ENCODE assay signal across 8 cellular contexts in genomic region chr10:76036410-76036940, GRCh38.
DNase-seq lines count a peak whose midpoint lies in the region; ATAC-seq, FAIRE-seq and TF ChIP-seq lines count a peak whose summit lies in the region.

No MANE protein-coding gene starts in this region.

- H3K4me2 ChIP-seq in osteoblast (ENCODE audit: insufficient read depth, low read length): peak overlapping the region; percentile 69

- H3K4me1 Mint-ChIP-seq in activated T-helper 2 cell treated with anti-CD3 and anti-CD28 coated beads, Interferon-gamma antibody, Interleukin-2, Interleukin-4, amounts not matched to agents 10 μg/mL and 5 μg/mL and 100 μg/mL, durations not matched to agents 14 hours and 24 hours and 36 hours (ENCODE audit: low read depth): no peaks in the 10 kb centered on the region

- no peak for FAIRE-seq in GM12891 (lab: Jason Lieb, UNC)

- DNase-seq in AG04450 (ENCODE audit: low read depth, low spot score): peak; percentile 32
- DNase-seq in GM12891 (ENCODE audit: insufficient read length, low spot score): peak; percentile 56
- DNase-seq in NOMO-1 (lab: John Stamatoyannopoulos, UW; ENCODE audit: unreplicated experiment in 2 of 2): peak; percentile 45 to 65
- DNase-seq in activated T-helper 2 cell treated with anti-CD3 and anti-CD28 coated beads, Interferon-gamma antibody, Interleukin-2, Interleukin-4, amounts not matched to agents 10 μg/mL and 5 μg/mL and 100 μg/mL, durations not matched to agents 14 hours and 24 hours and 36 hours (ENCODE audit: low spot score): peak; percentile 23
- DNase-seq in osteoblast (ENCODE audit: insufficient read length, low spot score, missing footprints): peak; percentile 86

- POLR2A ChIA-PET in AG04450 (lab: Yijun Ruan, JAX): no interaction called here

- ATAC-seq in HG03045 (IDR thresholded peaks at IDR 0.05; ENCODE audit: unreplicated experiment) (peak; percentile 79), gastroesophageal sphincter (peak; percentile 66), GM18519 (IDR thresholded peaks at IDR 0.05; ENCODE audit: low FRiP score, unreplicated experiment) (no peak)

- WGBS in gastroesophageal sphincter (ENCODE audit: low coverage in 1 of 2), 2 donors: 0 to 24% methylated on average over 3 to 8 of the region's 11 CpGs

- H3K4me1 ChIP-seq in gastroesophageal sphincter (peaks cover 0 to 44% (median 10%) of the 10 kb centered on the region in 3 donors), osteoblast (ENCODE audit: insufficient read depth, low read length) (peaks cover 9% of the 10 kb centered on the region)

- no peak overlapping the region for H3K27ac ChIP-seq in AG04450 (ENCODE audit: low read depth, low read length)
- H3K27ac ChIP-seq in gastroesophageal sphincter: peak overlapping the region in 3 of 4 donors; percentile 68 to 74 (median 73)
- no peak overlapping the region for H3K27ac ChIP-seq in osteoblast (ENCODE audit: low read depth, low read length)

- no peaks in the 10 kb centered on the region for H3K27me3 Mint-ChIP-seq in activated T-helper 2 cell treated with anti-CD3 and anti-CD28 coated beads, Interferon-gamma antibody, Interleukin-2, Interleukin-4, amounts not matched to agents 10 μg/mL and 5 μg/mL and 100 μg/mL, durations not matched to agents 14 hours and 24 hours and 36 hours (ENCODE audit: low read depth)

- H3K36me3 Mint-ChIP-seq in activated T-helper 2 cell treated with anti-CD3 and anti-CD28 coated beads, Interferon-gamma antibody, Interleukin-2, Interleukin-4, amounts not matched to agents 10 μg/mL and 5 μg/mL and 100 μg/mL, durations not matched to agents 14 hours and 24 hours and 36 hours (ENCODE audit: low read depth): no peaks in the 10 kb centered on the region

- no peak for TF ChIP-seq EP300 in gastroesophageal sphincter (IDR thresholded peaks at IDR 0.05)

- H3K27me3 ChIP-seq in AG04450 (ENCODE audit: control insufficient read depth, insufficient read depth, low read length) (peaks cover 7% of the 10 kb centered on the region), gastroesophageal sphincter (no peaks in the 10 kb centered on the region), osteoblast (ENCODE audit: insufficient read depth, low read length) (no peaks in the 10 kb centered on the region)

- TF ChIP-seq POLR2A in GM12891 (IDR thresholded peaks at IDR 0.05; ENCODE audit: low read depth, low read length): no peak
- TF ChIP-seq POLR2A in gastroesophageal sphincter (IDR thresholded peaks at IDR 0.05): no peak

- no peaks in the 10 kb centered on the region for H3K9me3 Mint-ChIP-seq in activated T-helper 2 cell treated with anti-CD3 and anti-CD28 coated beads, Interferon-gamma antibody, Interleukin-2, Interleukin-4, amounts not matched to agents 10 μg/mL and 5 μg/mL and 100 μg/mL, durations not matched to agents 14 hours and 24 hours and 36 hours

- no peak overlapping the region for H3K4me3 ChIP-seq in AG04450 (ENCODE audit: low read depth, low read length)
- peak overlapping the region in 1 of 2 donors; percentile 31 for H3K4me3 ChIP-seq in gastroesophageal sphincter
- peak overlapping the region; percentile 32 for H3K4me3 ChIP-seq in osteoblast (ENCODE audit: insufficient read depth, low read length)

- H4K20me1 ChIP-seq in osteoblast (ENCODE audit: insufficient read depth, low read length): no peaks in the 10 kb centered on the region

- intact Hi-C loops in activated T-helper 2 cell treated with anti-CD3 and anti-CD28 coated beads, Interferon-gamma antibody, Interleukin-2, Interleukin-4, amounts not matched to agents 10 μg/mL and 5 μg/mL and 100 μg/mL, durations not matched to agents 14 hours and 24 hours and 36 hours (cut with micrococcal nuclease): loop anchor here (5.0 kb wide), 1 partner anchor 634 kb away; the partner anchor contains the start of gene ZNF503

- no peaks in the 10 kb centered on the region for H3K79me2 ChIP-seq in osteoblast (ENCODE audit: insufficient read depth, low read length)

- H3K27ac Mint-ChIP-seq in activated T-helper 2 cell treated with anti-CD3 and anti-CD28 coated beads, Interferon-gamma antibody, Interleukin-2, Interleukin-4, amounts not matched to agents 10 μg/mL and 5 μg/mL and 100 μg/mL, durations not matched to agents 14 hours and 24 hours and 36 hours: no peak overlapping the region

- H3K36me3 ChIP-seq in gastroesophageal sphincter: no peaks in the 10 kb centered on the region
- no peaks in the 10 kb centered on the region for H3K36me3 ChIP-seq in osteoblast (ENCODE audit: insufficient read depth, low read length)

- H2AFZ ChIP-seq in osteoblast (ENCODE audit: low read length): peak overlapping the region; percentile 56

- H3K9me3 ChIP-seq in AG04450 (ENCODE audit: control insufficient read depth, insufficient read depth, low read length) (no peaks in the 10 kb centered on the region), gastroesophageal sphincter (peaks cover 0 to 12% (median 0%) of the 10 kb centered on the region in 3 donors), osteoblast (ENCODE audit: low read depth, low read length) (peaks cover 6% of the 10 kb centered on the region)

- peak; percentile 97 for TF ChIP-seq CTCF in AG04450 (IDR thresholded peaks at IDR 0.05; ENCODE audit: low read depth, low read length)
- TF ChIP-seq CTCF in gastroesophageal sphincter (IDR thresholded peaks at IDR 0.05): peak; percentile 90 to 97 (median 92)
- peak; percentile 98 for TF ChIP-seq CTCF in osteoblast (IDR thresholded peaks at IDR 0.05; ENCODE audit: extremely low read depth, low read depth, low read length)

- no peak overlapping the region for H3K4me3 Mint-ChIP-seq in activated T-helper 2 cell treated with anti-CD3 and anti-CD28 coated beads, Interferon-gamma antibody, Interleukin-2, Interleukin-4, amounts not matched to agents 10 μg/mL and 5 μg/mL and 100 μg/mL, durations not matched to agents 14 hours and 24 hours and 36 hours (ENCODE audit: low read depth)

- CTCF ChIA-PET in AG04450 (lab: Charles Lee): interaction anchor here (0.5 to 5.1 kb wide), 53 partner anchors 10 to 1734 kb away, joined by 3 to 70 read pairs (median 4); partner anchors contain the start of gene ZNF503

TF ChIP-seq in GM12891, 5 proteins besides CTCF, POLR2A, EP300 and RAD21:
- TF ChIP-seq SPI1 (IDR thresholded peaks at IDR 0.05; ENCODE audit: low read depth, low read length): peak; percentile 63
- TF ChIP-seq POLR2AphosphoS5 (IDR thresholded peaks at IDR 0.05; ENCODE audit: low read depth, low read length): no peak

Comparison
In these comparisons a context has a peak if more than half of its experiments do, and no peak if none do; other contexts are left out.
1. DNase-seq: peak in every context shown above with its lines; median percentile 86 in osteoblast; 56 in GM12891; 55 in NOMO-1; 32 in AG04450; 23 in activated T-helper 2 cell treated with anti-CD3 and anti-CD28 coated beads, Interferon-gamma antibody, Interleukin-2, Interleukin-4, amounts not matched to agents 10 μg/mL and 5 μg/mL and 100 μg/mL, durations not matched to agents 14 hours and 24 hours and 36 hours.
2. H3K27ac ChIP-seq: peak in gastroesophageal sphincter (3 of 4); none in AG04450 (single experiment) and osteoblast (single experiment).
3. Peak in every context shown above with its lines, with median percentiles within 50 percentile points of each other: CTCF ChIP-seq.